3 cellular contexts compared by ENCODE assay signal in genomic region chr2:26758790-26759321, GRCh38.
TF ChIP-seq lines count a peak whose summit lies in the region.

No MANE protein-coding gene starts in this region.

TF ChIP-seq in IMR-90, 13 proteins besides CTCF, POLR2A, EP300 and RAD21:
- no peak for TF ChIP-seq ELK1 (IDR thresholded peaks at IDR 0.05; ENCODE audit: borderline replicate concordance, low read depth, low read length)
- TF ChIP-seq CHD1 (IDR thresholded peaks at IDR 0.05; ENCODE audit: low read depth, low read length) = no peak
- TF ChIP-seq SMC3 (IDR thresholded peaks at IDR 0.05; ENCODE audit: low read depth, low read length) = no peak
- TF ChIP-seq CEBPB (IDR thresholded peaks at IDR 0.05; ENCODE audit: low read depth, low read length) = no peak
- TF ChIP-seq MXI1 (IDR thresholded peaks at IDR 0.05; ENCODE audit: borderline replicate concordance, low read depth, low read length) = no peak
- no peak for TF ChIP-seq MAZ (IDR thresholded peaks at IDR 0.05; ENCODE audit: borderline replicate concordance, low read depth, low read length)
- TF ChIP-seq RCOR1 (IDR thresholded peaks at IDR 0.05; ENCODE audit: insufficient replicate concordance, low read length) = no peak
- TF ChIP-seq NFE2L2 (IDR thresholded peaks at IDR 0.05; ENCODE audit: low read depth, low read length) = no peak
- no peak for TF ChIP-seq MAFK (IDR thresholded peaks at IDR 0.05; ENCODE audit: low read depth, low read length)
- TF ChIP-seq RFX5 (IDR thresholded peaks at IDR 0.05; ENCODE audit: low read depth, low read length) = no peak
- no peak for TF ChIP-seq FOS (IDR thresholded peaks at IDR 0.05; ENCODE audit: low read depth, low read length)
- no peak for TF ChIP-seq BHLHE40 (IDR thresholded peaks at IDR 0.05; ENCODE audit: low read depth, low read length)
- TF ChIP-seq USF2 (IDR thresholded peaks at IDR 0.05; ENCODE audit: low read depth, low read length) = no peak

TF ChIP-seq in H1, 55 proteins besides CTCF, POLR2A, EP300 and RAD21:
- TF ChIP-seq ASH2L (IDR thresholded peaks at IDR 0.05; ENCODE audit: low read length) = no peak
- no peak for TF ChIP-seq CEBPB (IDR thresholded peaks at IDR 0.05; ENCODE audit: low read depth, low read length)
- TF ChIP-seq RXRA (IDR thresholded peaks at IDR 0.05; ENCODE audit: insufficient read depth, low read depth, low read length) = no peak

TF ChIP-seq in GM12891, 5 proteins besides CTCF, POLR2A, EP300 and RAD21:
- TF ChIP-seq SPI1 (IDR thresholded peaks at IDR 0.05; ENCODE audit: low read depth, low read length) (no peak), POU2F2 (IDR thresholded peaks at IDR 0.05; ENCODE audit: low read depth, low read length) (no peak), PAX5 (IDR thresholded peaks at IDR 0.05; ENCODE audit: insufficient read depth, low read length, severe bottlenecking) (no peak), TAF1 (IDR thresholded peaks at IDR 0.05; ENCODE audit: low read depth, low read length) (no peak), POLR2AphosphoS5 (IDR thresholded peaks at IDR 0.05; ENCODE audit: low read depth, low read length) (no peak)
